33 cellular contexts compared by ENCODE assay signal in genomic region chr19:13934785-13935109, GRCh38. TPM values are rescaled to one million over a fixed set of nuclear protein-coding genes. Genes with fewer than 3 reads are reported as not detected.
DNase-seq lines count a peak whose midpoint lies in the region; ATAC-seq and TF ChIP-seq lines count a peak whose summit lies in the region.
"Had no signal": no experiment of that assay in that cellular context is flagged by ENCODE, and none has a peak within 500 bp of the region (broad histone marks: within the 10 kb centered on the region; RNA-seq: fewer than 3 reads in every experiment).

No MANE protein-coding gene starts in this region.

- no peak overlapping the region for H3K4me2 ChIP-seq in neural progenitor cell

- ATAC-seq in HG03175 (IDR thresholded peaks at IDR 0.05; ENCODE audit: unreplicated experiment): no peak
- ATAC-seq: naive thymus-derived CD4-positive, alpha-beta T cell; PC-3; stimulated activated naive CD8-positive, alpha-beta T cell treated with anti-CD3 and anti-CD28 coated beads, Interleukin-15, Interleukin-2, amounts not matched to agents 100 U/mL and 50 U/mL, for 24 hours had no signal

- H3F3A ChIP-seq in neural progenitor cell (ENCODE audit: low read depth): peaks cover 10% of the 10 kb centered on the region

- DNase-seq in RWPE1 (ENCODE audit: low spot score) (no peak), neural progenitor cell (ENCODE audit: low spot score) (no peak), MV-4-11 (lab: John Stamatoyannopoulos, UW) (no peak)
- DNase-seq: activated CD8-positive, alpha-beta memory T cell treated with anti-CD3 and anti-CD28 coated beads for 24 hours; activated effector memory CD4-positive, alpha-beta T cell treated with anti-CD3 and anti-CD28 coated beads, Interleukin-2, amount 50 U/mL, for 16 hours; activated naive CD8-positive, alpha-beta T cell treated with anti-CD3 and anti-CD28 coated beads for 36 hours; activated T-cell treated with anti-CD3 and anti-CD28 coated beads, Interleukin-2, amount 50 U/mL, for 1 hour; aorta; C1 segment of cervical spinal cord; colonic mucosa; COR-L47; effector memory CD4-positive, alpha-beta T cell; GDM1; head of caudate nucleus; midbrain; NCI-H2029; NCI-H526; NK-92 treated with Interleukin-12 subunit alpha and Interleukin-12 subunit beta, amount 100 ng/mL, for 24 hours; occipital lobe; PC-3; Right ventricle myocardium superior; stimulated activated naive CD8-positive, alpha-beta T cell treated with anti-CD3 and anti-CD28 coated beads, Interleukin-15, Interleukin-2, amounts not matched to agents 100 U/mL and 50 U/mL, for 24 hours; testis; uterus had no signal

- H3K4me3 ChIP-seq in neural progenitor cell: no peak overlapping the region
- H3K4me3 ChIP-seq: cardiac muscle cell, colonic mucosa, testis, uterus had no signal

- H3K9ac ChIP-seq in neural progenitor cell: no peak overlapping the region

- H3K4me1 Mint-ChIP-seq in neural progenitor cell: peaks cover 28% of the 10 kb centered on the region
- H3K4me1 Mint-ChIP-seq: activated naive CD8-positive, alpha-beta T cell treated with anti-CD3 and anti-CD28 coated beads for 36 hours had no signal

- CTCF ChIA-PET in RWPE1 (lab: Yijun Ruan, JAX): interaction anchor here (0.5 to 1.1 kb wide), 3 partner anchors 18 to 138 kb away, joined by 3 to 4 read pairs (median 3); partner anchors contain the start of gene MISP3

- no peaks in the 10 kb centered on the region for H3K79me2 ChIP-seq in neural progenitor cell (ENCODE audit: low read depth)

- no peaks in the 10 kb centered on the region for H3K9me3 Mint-ChIP-seq in neural progenitor cell
- H3K9me3 Mint-ChIP-seq: activated naive CD8-positive, alpha-beta T cell treated with anti-CD3 and anti-CD28 coated beads for 36 hours had no signal

- peak overlapping the region; percentile 27 for H3K4me3 Mint-ChIP-seq in neural progenitor cell
- H3K4me3 Mint-ChIP-seq: activated naive CD8-positive, alpha-beta T cell treated with anti-CD3 and anti-CD28 coated beads for 36 hours; naive thymus-derived CD4-positive, alpha-beta T cell had no signal

- H4K20me1 ChIP-seq in neural progenitor cell (ENCODE audit: low read depth): no peaks in the 10 kb centered on the region

- TF ChIP-seq CTCF in RWPE1 (conservative IDR thresholded peaks at IDR 0.05; ENCODE audit: low read depth) (no peak), neural progenitor cell (IDR thresholded peaks at IDR 0.05) (no peak)

- H3K36me3 Mint-ChIP-seq in neural progenitor cell: no peaks in the 10 kb centered on the region
- H3K36me3 Mint-ChIP-seq: activated naive CD8-positive, alpha-beta T cell treated with anti-CD3 and anti-CD28 coated beads for 36 hours; naive thymus-derived CD4-positive, alpha-beta T cell had no signal

- H3K27ac ChIP-seq in RWPE1: peak overlapping the region; percentile 36; the same call in 1 of the 2 replicates
- no peak overlapping the region for H3K27ac ChIP-seq in neural progenitor cell
- H3K27ac ChIP-seq: cardiac muscle cell, colonic mucosa, testis, uterus had no signal

- H2AFZ ChIP-seq in neural progenitor cell (replicated peaks): no peak overlapping the region

- H3K4me1 ChIP-seq in neural progenitor cell: peaks cover 22% of the 10 kb centered on the region
- H3K4me1 ChIP-seq: colonic mucosa had no signal

- no peaks in the 10 kb centered on the region for H3K9me3 ChIP-seq in neural progenitor cell (ENCODE audit: low read depth)
- H3K9me3 ChIP-seq: colonic mucosa, testis, uterus had no signal

- H3K27ac Mint-ChIP-seq in neural progenitor cell: peak overlapping the region; percentile 40
- H3K27ac Mint-ChIP-seq: activated naive CD8-positive, alpha-beta T cell treated with anti-CD3 and anti-CD28 coated beads for 36 hours had no signal

- POLR2A ChIA-PET in RWPE1 (lab: Yijun Ruan, JAX; ENCODE audit: low non-redundant PET): no interaction called here

- no peaks in the 10 kb centered on the region for H3K36me3 ChIP-seq in neural progenitor cell
- H3K36me3 ChIP-seq: cardiac muscle cell, colonic mucosa, uterus had no signal

- H3K27me3 Mint-ChIP-seq in neural progenitor cell (ENCODE audit: insufficient read depth, low read depth): peaks cover 12% of the 10 kb centered on the region

- no peaks in the 10 kb centered on the region for H3K27me3 ChIP-seq in neural progenitor cell
- H3K27me3 ChIP-seq: cardiac muscle cell, colonic mucosa, testis, uterus had no signal

RNA-seq across cellular contexts. Expression of gene PODNL1, which starts 3.5 kb away (rescaled TPM):
- 1.9 TPM in 1 of 2 replicates, not detected in the other for total RNA-seq in neural progenitor cell (ENCODE audit: low replicate concordance)
- total RNA-seq: activated naive CD8-positive, alpha-beta T cell treated with anti-CD3 and anti-CD28 coated beads for 36 hours; occipital lobe; PC-3; skeletal muscle tissue; T-helper 2 cell treated with Interferon-gamma antibody and Interleukin-4, amounts not matched to agents 100 ng/mL and 5 ng/mL, for 36 hours had no signal

RNA-seq across cellular contexts. Expression of gene DCAF15, which starts 17.6 kb away (rescaled TPM):
- total RNA-seq in neural progenitor cell (ENCODE audit: low replicate concordance): 28.6 and 69.9 TPM in 2 replicates

RNA-seq across cellular contexts. Expression of gene CC2D1A, which starts 28.7 kb away (rescaled TPM):
- 8.1 and 22.0 TPM in 2 replicates for total RNA-seq in neural progenitor cell (ENCODE audit: low replicate concordance)

RNA-seq across cellular contexts. Expression of gene BRME1, which starts 28.8 kb away (rescaled TPM):
- total RNA-seq in neural progenitor cell (ENCODE audit: low replicate concordance): 0.49 and 4.1 TPM in 2 replicates

RNA-seq across cellular contexts. Expression of gene NANOS3, which starts 57.8 kb away (rescaled TPM):
- not detected in 2 replicates for total RNA-seq in neural progenitor cell (ENCODE audit: low replicate concordance)
- total RNA-seq: colonic mucosa, fibroblast of villous mesenchyme, H4, lower leg skin, M059J, skeletal muscle tissue had no signal
